Comparison of ENCODE assay signal across 19 cellular contexts in the genomic region with DNA sequence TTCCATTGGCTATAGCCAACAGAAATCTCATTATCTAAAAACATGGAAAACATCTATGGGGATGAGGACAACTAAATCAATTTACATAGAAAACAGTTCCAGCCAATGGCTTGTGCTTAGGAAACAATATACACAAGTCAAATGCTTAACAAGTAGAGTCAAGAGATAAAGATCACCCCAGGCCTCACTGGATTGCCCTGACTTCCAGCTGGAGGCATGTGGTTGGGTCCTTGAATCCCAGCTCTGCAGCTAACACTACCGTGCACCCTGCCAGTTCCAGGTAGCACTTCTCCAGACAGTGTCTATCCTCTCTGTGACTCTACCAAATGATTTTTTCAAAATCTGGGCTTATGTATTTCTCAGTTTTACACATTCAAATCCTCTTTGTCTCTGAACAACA.
A peak's percentile ranks its signal among the peaks of the same experiment; 100 is the strongest.
DNase-seq lines count a peak whose midpoint lies in the region; ATAC-seq lines count a peak whose summit lies in the region.
"Had no signal": no experiment of that assay in that cellular context is flagged by ENCODE, and none has a peak within 500 bp of the region (broad histone marks: within the 10 kb centered on the region; RNA-seq: fewer than 3 reads in every experiment).

No MANE protein-coding gene starts in this region.

- H3K4me3 Mint-ChIP-seq in CD4-positive, CD25-positive, alpha-beta regulatory T cell = no peak overlapping the region
- no peak overlapping the region for H3K4me3 Mint-ChIP-seq in T-helper 17 cell
- H3K4me3 Mint-ChIP-seq in activated naive CD4-positive, alpha-beta T cell treated with anti-CD3 and anti-CD28 coated beads for 36 hours = no peak overlapping the region
- H3K4me3 Mint-ChIP-seq: B cell, HFFc6 had no signal

- no peak overlapping the region for H3K9ac ChIP-seq in trophoblast cell (ENCODE audit: low read length)
- H3K9ac ChIP-seq: BLaER1 had no signal

- H3K9me3 ChIP-seq in CD4-positive, CD25-positive, alpha-beta regulatory T cell (ENCODE audit: control insufficient read depth in 2 of 2, low read length in 2 of 2) = no peaks in the 10 kb centered on the region
- no peaks in the 10 kb centered on the region for H3K9me3 ChIP-seq in T-helper 17 cell (ENCODE audit: control insufficient read depth, low read length, poor library complexity, severe bottlenecking)
- H3K9me3 ChIP-seq in trophoblast cell (ENCODE audit: insufficient read depth, low read depth, low read length) = no peaks in the 10 kb centered on the region
- H3K9me3 ChIP-seq: BLaER1, HAP-1 had no signal

- CTCF ChIA-PET in activated naive CD4-positive, alpha-beta T cell treated with anti-CD3 and anti-CD28 coated beads for 36 hours (lab: Charles Lee) = interaction anchor here (0.6 to 1.0 kb wide), 2 partner anchors 18 to 27 kb away, joined by 3 to 4 read pairs; no protein-coding TSS in a partner anchor

- no peak overlapping the region for H2BK120ac ChIP-seq in trophoblast cell (ENCODE audit: insufficient read depth, low read length, poor library complexity)

- no peaks in the 10 kb centered on the region for H3K4me1 ChIP-seq in CD4-positive, CD25-positive, alpha-beta regulatory T cell (ENCODE audit: control insufficient read depth, insufficient read depth, low read length, poor library complexity, severe bottlenecking)
- H3K4me1 ChIP-seq in trophoblast cell (ENCODE audit: control insufficient read depth in 1 of 2, insufficient read depth in 2 of 2, low read length in 2 of 2) = peaks cover 5 to 8% of the 10 kb centered on the region in 2 experiments
- H3K4me1 ChIP-seq: HAP-1 had no signal

- H2BK12ac ChIP-seq in trophoblast cell (ENCODE audit: low read length) = no peak overlapping the region

- no peak overlapping the region for H3K4me2 ChIP-seq in trophoblast cell (ENCODE audit: low read length)
- H3K4me2 ChIP-seq: BLaER1 had no signal

- H3K18ac ChIP-seq in trophoblast cell (ENCODE audit: low read length) = no peak overlapping the region

- no peak overlapping the region for H2BK5ac ChIP-seq in trophoblast cell (ENCODE audit: low read depth, low read length, poor library complexity)

- no peak overlapping the region for H3K27ac ChIP-seq in CD4-positive, CD25-positive, alpha-beta regulatory T cell (ENCODE audit: insufficient read depth, low read length, poor library complexity, severe bottlenecking)
- H3K27ac ChIP-seq in trophoblast cell (ENCODE audit: low read depth, low read length) = no peak overlapping the region
- H3K27ac ChIP-seq: BLaER1, C4-2B had no signal

- no peak overlapping the region for H4K91ac ChIP-seq in trophoblast cell (ENCODE audit: low read depth, low read length)

- H3K27ac Mint-ChIP-seq in CD4-positive, CD25-positive, alpha-beta regulatory T cell = peak overlapping the region in 2 of 3 donors; percentile 13 to 36
- peak overlapping the region; percentile 78 for H3K27ac Mint-ChIP-seq in T-helper 17 cell
- H3K27ac Mint-ChIP-seq in activated naive CD4-positive, alpha-beta T cell treated with anti-CD3 and anti-CD28 coated beads for 36 hours = no peak overlapping the region
- H3K27ac Mint-ChIP-seq: B cell, HFFc6 had no signal

- no peak overlapping the region for H3K4me3 ChIP-seq in CD4-positive, CD25-positive, alpha-beta regulatory T cell (ENCODE audit: low read depth, low read length)
- no peak overlapping the region for H3K4me3 ChIP-seq in trophoblast cell (ENCODE audit: low read depth, low read length)
- H3K4me3 ChIP-seq: BLaER1, GM12878, HAP-1 had no signal

- WGBS in trophoblast cell (ENCODE audit: extremely low coverage, insufficient coverage, insufficient read length) = no CpG with 5 or more reads among the region's 1 CpG

- H4K12ac ChIP-seq in trophoblast cell (ENCODE audit: low read depth, low read length) = no peak overlapping the region

- peaks cover 5% of the 10 kb centered on the region for H3K79me1 ChIP-seq in trophoblast cell (ENCODE audit: low read length)

- H3K14ac ChIP-seq in trophoblast cell (ENCODE audit: low read length) = no peak overlapping the region

- H2AK5ac ChIP-seq in trophoblast cell (ENCODE audit: low read length) = no peak overlapping the region

- H3K36me3 Mint-ChIP-seq in CD4-positive, CD25-positive, alpha-beta regulatory T cell = peaks cover 60% of the 10 kb centered on the region
- peaks cover 17% of the 10 kb centered on the region for H3K36me3 Mint-ChIP-seq in T-helper 17 cell (ENCODE audit: low read depth)
- peaks cover 32% of the 10 kb centered on the region for H3K36me3 Mint-ChIP-seq in activated naive CD4-positive, alpha-beta T cell treated with anti-CD3 and anti-CD28 coated beads for 36 hours (ENCODE audit: low read depth)

- H2AFZ ChIP-seq in trophoblast cell (ENCODE audit: insufficient read depth, low read length, poor library complexity) = no peak overlapping the region

- no peaks in the 10 kb centered on the region for H3K79me2 ChIP-seq in trophoblast cell (ENCODE audit: control insufficient read depth, insufficient read depth, low read length, poor library complexity)

- H3K27me3 Mint-ChIP-seq in CD4-positive, CD25-positive, alpha-beta regulatory T cell = no peaks in the 10 kb centered on the region
- no peaks in the 10 kb centered on the region for H3K27me3 Mint-ChIP-seq in T-helper 17 cell
- H3K27me3 Mint-ChIP-seq in activated naive CD4-positive, alpha-beta T cell treated with anti-CD3 and anti-CD28 coated beads for 36 hours (ENCODE audit: low read depth) = no peaks in the 10 kb centered on the region
- H3K27me3 Mint-ChIP-seq: B cell; CD4-positive, alpha-beta memory T cell had no signal

- H3K36me3 ChIP-seq in CD4-positive, CD25-positive, alpha-beta regulatory T cell (ENCODE audit: control insufficient read depth, insufficient read depth, low read length) = peaks cover 65% of the 10 kb centered on the region
- peaks cover 6 to 19% of the 10 kb centered on the region in 2 experiments for H3K36me3 ChIP-seq in trophoblast cell (ENCODE audit: control insufficient read depth in 1 of 2, insufficient read depth in 2 of 2, low read length in 2 of 2)
- H3K36me3 ChIP-seq: BLaER1 had no signal

- H3K9me3 Mint-ChIP-seq in CD4-positive, CD25-positive, alpha-beta regulatory T cell = no peaks in the 10 kb centered on the region
- H3K9me3 Mint-ChIP-seq in activated naive CD4-positive, alpha-beta T cell treated with anti-CD3 and anti-CD28 coated beads for 36 hours = no peaks in the 10 kb centered on the region
- H3K9me3 Mint-ChIP-seq: CD4-positive, alpha-beta memory T cell; HFFc6 had no signal

- H4K8ac ChIP-seq in trophoblast cell (ENCODE audit: low read depth, low read length) = no peak overlapping the region

- DNase-seq in CD4-positive, CD25-positive, alpha-beta regulatory T cell = no peak
- no peak for DNase-seq in T-helper 17 cell
- DNase-seq in trophoblast cell = peak; percentile 65 to 83
- DNase-seq in 8988T = no peak
- DNase-seq in SKM-1 (lab: John Stamatoyannopoulos, UW; ENCODE audit: unreplicated experiment) = no peak
- DNase-seq in activated naive CD4-positive, alpha-beta T cell treated with anti-CD3 and anti-CD28 coated beads for 36 hours = no peak
- DNase-seq: CD4-positive, alpha-beta memory T cell; COR-L47; DMS153; DND-41; GDM1; GOT3; HFFc6 had no signal

- no peak overlapping the region for H3K23ac ChIP-seq in trophoblast cell (ENCODE audit: low read length)

- intact Hi-C loops in activated naive CD4-positive, alpha-beta T cell treated with anti-CD3 and anti-CD28 coated beads for 36 hours (cut with micrococcal nuclease) = no loop called here

- H3K27me3 ChIP-seq in CD4-positive, CD25-positive, alpha-beta regulatory T cell (ENCODE audit: control insufficient read depth, insufficient read depth, low read length) = no peaks in the 10 kb centered on the region
- H3K27me3 ChIP-seq in trophoblast cell (ENCODE audit: insufficient read depth, low read length) = no peaks in the 10 kb centered on the region
- H3K27me3 ChIP-seq: BLaER1 had no signal

- peaks cover 0 to 11% (median 0%) of the 10 kb centered on the region in 4 donors for H3K4me1 Mint-ChIP-seq in CD4-positive, CD25-positive, alpha-beta regulatory T cell
- H3K4me1 Mint-ChIP-seq in T-helper 17 cell = peaks cover 12% of the 10 kb centered on the region
- no peaks in the 10 kb centered on the region for H3K4me1 Mint-ChIP-seq in activated naive CD4-positive, alpha-beta T cell treated with anti-CD3 and anti-CD28 coated beads for 36 hours (ENCODE audit: low read depth)

- ATAC-seq in CD4-positive, CD25-positive, alpha-beta regulatory T cell (ENCODE audit: low read depth in 2 of 2) = no peak
- ATAC-seq in T-helper 17 cell (no peak), GM21447 (IDR thresholded peaks at IDR 0.05; ENCODE audit: unreplicated experiment) (no peak)
- ATAC-seq: GM12878 had no signal

- H3K4ac ChIP-seq in trophoblast cell (ENCODE audit: low read depth, low read length) = no peak overlapping the region

Comparison
In these comparisons a context has a peak if more than half of its experiments do, and no peak if none do; other contexts are left out.
1. DNase-seq: peak in trophoblast cell (2 of 2); none in CD4-positive, CD25-positive, alpha-beta regulatory T cell (0 of 3), T-helper 17 cell (0 of 3), 8988T (single experiment), SKM-1 (single experiment) and activated naive CD4-positive, alpha-beta T cell treated with anti-CD3 and anti-CD28 coated beads for 36 hours (single experiment).